ENCODE assay signal across 1 cellular context in genomic region chr5:179698935-179699639, GRCh38.
TF ChIP-seq lines count a peak whose summit lies in the region.

Gene CANX (plus strand): TSS chr5:179698967. CDS start chr5:179705682, 6,715 bp downstream.

TF ChIP-seq in HepG2, 621 proteins besides CTCF, POLR2A, EP300 and RAD21 (continued from another document and continues in another):
- no peak for TF ChIP-seq ZFP90 (CRISPR knock-in tag; IDR thresholded peaks at IDR 0.05; ENCODE audit: borderline replicate concordance)
- no peak for TF ChIP-seq SIN3B (IDR thresholded peaks at IDR 0.05; ENCODE audit: low read length)
- TF ChIP-seq TEAD2 (CRISPR knock-in tag; IDR thresholded peaks at IDR 0.05): no peak
- TF ChIP-seq IRF9 (CRISPR knock-in tag; IDR thresholded peaks at IDR 0.05; ENCODE audit: borderline replicate concordance): no peak; the same call in 1 of the 2 replicates
- TF ChIP-seq TMF1 (CRISPR knock-in tag; IDR thresholded peaks at IDR 0.05; ENCODE audit: low read depth): peak; percentile 57; the same call in 1 of the 2 replicates
- TF ChIP-seq, protein P1, sequence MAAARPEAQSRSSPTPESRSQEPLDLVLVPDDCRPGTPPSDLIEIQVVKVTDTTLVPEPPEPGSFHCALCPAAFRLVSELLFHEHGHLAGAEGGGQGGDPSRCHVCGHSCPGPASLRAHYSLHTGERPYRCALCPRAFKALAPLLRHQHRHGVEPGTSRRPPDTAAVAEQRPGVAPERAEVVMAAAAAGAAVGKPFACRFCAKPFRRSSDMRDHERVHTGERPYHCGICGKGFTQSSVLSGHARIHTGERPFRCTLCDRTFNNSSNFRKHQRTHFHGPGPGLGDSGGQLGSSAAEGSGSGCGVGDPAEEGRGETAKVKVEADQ (CRISPR knock-in tag; IDR thresholded peaks at IDR 0.05; ENCODE audit: borderline replicate concordance): no peak
- TF ChIP-seq ZNF276 (CRISPR knock-in tag; IDR thresholded peaks at IDR 0.05; ENCODE audit: low read depth): no peak
- peak; percentile 58; the same call in 1 of the 2 replicates for TF ChIP-seq GABPB1 (CRISPR knock-in tag; IDR thresholded peaks at IDR 0.05)
- TF ChIP-seq, protein P2, sequence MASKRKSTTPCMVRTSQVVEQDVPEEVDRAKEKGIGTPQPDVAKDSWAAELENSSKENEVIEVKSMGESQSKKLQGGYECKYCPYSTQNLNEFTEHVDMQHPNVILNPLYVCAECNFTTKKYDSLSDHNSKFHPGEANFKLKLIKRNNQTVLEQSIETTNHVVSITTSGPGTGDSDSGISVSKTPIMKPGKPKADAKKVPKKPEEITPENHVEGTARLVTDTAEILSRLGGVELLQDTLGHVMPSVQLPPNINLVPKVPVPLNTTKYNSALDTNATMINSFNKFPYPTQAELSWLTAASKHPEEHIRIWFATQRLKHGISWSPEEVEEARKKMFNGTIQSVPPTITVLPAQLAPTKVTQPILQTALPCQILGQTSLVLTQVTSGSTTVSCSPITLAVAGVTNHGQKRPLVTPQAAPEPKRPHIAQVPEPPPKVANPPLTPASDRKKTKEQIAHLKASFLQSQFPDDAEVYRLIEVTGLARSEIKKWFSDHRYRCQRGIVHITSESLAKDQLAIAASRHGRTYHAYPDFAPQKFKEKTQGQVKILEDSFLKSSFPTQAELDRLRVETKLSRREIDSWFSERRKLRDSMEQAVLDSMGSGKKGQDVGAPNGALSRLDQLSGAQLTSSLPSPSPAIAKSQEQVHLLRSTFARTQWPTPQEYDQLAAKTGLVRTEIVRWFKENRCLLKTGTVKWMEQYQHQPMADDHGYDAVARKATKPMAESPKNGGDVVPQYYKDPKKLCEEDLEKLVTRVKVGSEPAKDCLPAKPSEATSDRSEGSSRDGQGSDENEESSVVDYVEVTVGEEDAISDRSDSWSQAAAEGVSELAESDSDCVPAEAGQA (IDR thresholded peaks at IDR 0.05; ENCODE audit: low read depth): no peak
- TF ChIP-seq, protein P2 (CRISPR knock-in tag; IDR thresholded peaks at IDR 0.05; ENCODE audit: borderline replicate concordance): no peak
- TF ChIP-seq RXRB (CRISPR knock-in tag; IDR thresholded peaks at IDR 0.05; ENCODE audit: borderline replicate concordance): no peak
- TF ChIP-seq ZMAT3 (CRISPR knock-in tag; conservative IDR thresholded peaks at IDR 0.05): no peak
- peak; percentile 71; the same call in 1 of the 2 replicates for TF ChIP-seq NFAT5 (CRISPR knock-in tag; IDR thresholded peaks at IDR 0.05)
- TF ChIP-seq ZIK1 (CRISPR knock-in tag; IDR thresholded peaks at IDR 0.05; ENCODE audit: borderline replicate concordance, low read depth): peak; percentile 62; the same call in 1 of the 2 replicates
- TF ChIP-seq CEBPG (CRISPR knock-in tag; IDR thresholded peaks at IDR 0.05): no peak
- no peak for TF ChIP-seq ZKSCAN8 (CRISPR knock-in tag; IDR thresholded peaks at IDR 0.05; ENCODE audit: borderline replicate concordance)
- TF ChIP-seq ZNF138 (CRISPR knock-in tag; IDR thresholded peaks at IDR 0.05; ENCODE audit: low read depth): no peak; the same call in 1 of the 2 replicates
- TF ChIP-seq NFATC3 (CRISPR knock-in tag; IDR thresholded peaks at IDR 0.05): no peak
- no peak; the same call in 1 of the 2 replicates for TF ChIP-seq TFAP4 (IDR thresholded peaks at IDR 0.05; ENCODE audit: borderline replicate concordance, low read depth)
- TF ChIP-seq ZSCAN21 (CRISPR knock-in tag; IDR thresholded peaks at IDR 0.05; ENCODE audit: borderline replicate concordance): peak; percentile 58; the same call in 1 of the 2 replicates
- TF ChIP-seq SOX13 (IDR thresholded peaks at IDR 0.05): no peak
- TF ChIP-seq SOX13 (CRISPR knock-in tag; conservative IDR thresholded peaks at IDR 0.05 in 1 of 2, IDR thresholded peaks at IDR 0.05 in 1 of 2): 0 out of 4 replicates have a peak, but pooled peaks of 1 of the 2 experiments have one; percentile 24
- TF ChIP-seq MEF2D (CRISPR knock-in tag; IDR thresholded peaks at IDR 0.05): no peak
- TF ChIP-seq, protein P3, sequence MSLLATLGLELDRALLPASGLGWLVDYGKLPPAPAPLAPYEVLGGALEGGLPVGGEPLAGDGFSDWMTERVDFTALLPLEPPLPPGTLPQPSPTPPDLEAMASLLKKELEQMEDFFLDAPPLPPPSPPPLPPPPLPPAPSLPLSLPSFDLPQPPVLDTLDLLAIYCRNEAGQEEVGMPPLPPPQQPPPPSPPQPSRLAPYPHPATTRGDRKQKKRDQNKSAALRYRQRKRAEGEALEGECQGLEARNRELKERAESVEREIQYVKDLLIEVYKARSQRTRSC (CRISPR knock-in tag; IDR thresholded peaks at IDR 0.05; ENCODE audit: low read depth): no peak
- TF ChIP-seq, protein P4, sequence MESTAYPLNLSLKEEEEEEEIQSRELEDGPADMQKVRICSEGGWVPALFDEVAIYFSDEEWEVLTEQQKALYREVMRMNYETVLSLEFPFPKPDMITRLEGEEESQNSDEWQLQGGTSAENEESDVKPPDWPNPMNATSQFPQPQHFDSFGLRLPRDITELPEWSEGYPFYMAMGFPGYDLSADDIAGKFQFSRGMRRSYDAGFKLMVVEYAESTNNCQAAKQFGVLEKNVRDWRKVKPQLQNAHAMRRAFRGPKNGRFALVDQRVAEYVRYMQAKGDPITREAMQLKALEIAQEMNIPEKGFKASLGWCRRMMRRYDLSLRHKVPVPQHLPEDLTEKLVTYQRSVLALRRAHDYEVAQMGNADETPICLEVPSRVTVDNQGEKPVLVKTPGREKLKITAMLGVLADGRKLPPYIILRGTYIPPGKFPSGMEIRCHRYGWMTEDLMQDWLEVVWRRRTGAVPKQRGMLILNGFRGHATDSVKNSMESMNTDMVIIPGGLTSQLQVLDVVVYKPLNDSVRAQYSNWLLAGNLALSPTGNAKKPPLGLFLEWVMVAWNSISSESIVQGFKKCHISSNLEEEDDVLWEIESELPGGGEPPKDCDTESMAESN (CRISPR knock-in tag; conservative IDR thresholded peaks at IDR 0.05): no peak; the same call in 1 of the 2 replicates
- TF ChIP-seq SRF (IDR thresholded peaks at IDR 0.05; ENCODE audit: low read depth, low read length): no peak
- TF ChIP-seq ZNF317 (CRISPR knock-in tag; IDR thresholded peaks at IDR 0.05): no peak
- no peak for TF ChIP-seq ZNF780A (CRISPR knock-in tag; IDR thresholded peaks at IDR 0.05)
- TF ChIP-seq ZNF558 (CRISPR knock-in tag; IDR thresholded peaks at IDR 0.05; ENCODE audit: borderline replicate concordance): 0 out of 2 replicates have a peak, but pooled peaks have one; percentile 57
- peak; percentile 90 for TF ChIP-seq ZNF329 (CRISPR knock-in tag; IDR thresholded peaks at IDR 0.05; ENCODE audit: low read depth)
- no peak for TF ChIP-seq ZNF619 (CRISPR knock-in tag; IDR thresholded peaks at IDR 0.05)
- TF ChIP-seq ZNF264 (CRISPR knock-in tag; IDR thresholded peaks at IDR 0.05): no peak
- TF ChIP-seq NFRKB (IDR thresholded peaks at IDR 0.05): no peak
- no peak for TF ChIP-seq CC2D1A (CRISPR knock-in tag; IDR thresholded peaks at IDR 0.05)
- no peak for TF ChIP-seq ZNF101 (CRISPR knock-in tag; IDR thresholded peaks at IDR 0.05; ENCODE audit: borderline replicate concordance, low read depth)
- TF ChIP-seq NAIF1 (CRISPR knock-in tag; IDR thresholded peaks at IDR 0.05; ENCODE audit: borderline replicate concordance): 0 out of 2 replicates have a peak, but pooled peaks have one; percentile 83
- no peak for TF ChIP-seq JUNB (CRISPR knock-in tag; IDR thresholded peaks at IDR 0.05; ENCODE audit: borderline replicate concordance)
- no peak; the same call in 1 of the 2 replicates for TF ChIP-seq SP5 (CRISPR knock-in tag; IDR thresholded peaks at IDR 0.05; ENCODE audit: borderline replicate concordance, low read depth)
- TF ChIP-seq NR2F6 (IDR thresholded peaks at IDR 0.05): no peak
- TF ChIP-seq NR2F6 (CRISPR knock-in tag; IDR thresholded peaks at IDR 0.05): no peak
- no peak for TF ChIP-seq ZNF878 (CRISPR knock-in tag; IDR thresholded peaks at IDR 0.05)
- peak; percentile 41; the same call in 1 of the 2 replicates for TF ChIP-seq GPN1 (CRISPR knock-in tag; IDR thresholded peaks at IDR 0.05; ENCODE audit: borderline replicate concordance)
- TF ChIP-seq ZKSCAN5 (CRISPR knock-in tag; IDR thresholded peaks at IDR 0.05): no peak
- TF ChIP-seq FOXC1 (CRISPR knock-in tag; IDR thresholded peaks at IDR 0.05; ENCODE audit: borderline replicate concordance): peak; percentile 88
- TF ChIP-seq, protein P5, sequence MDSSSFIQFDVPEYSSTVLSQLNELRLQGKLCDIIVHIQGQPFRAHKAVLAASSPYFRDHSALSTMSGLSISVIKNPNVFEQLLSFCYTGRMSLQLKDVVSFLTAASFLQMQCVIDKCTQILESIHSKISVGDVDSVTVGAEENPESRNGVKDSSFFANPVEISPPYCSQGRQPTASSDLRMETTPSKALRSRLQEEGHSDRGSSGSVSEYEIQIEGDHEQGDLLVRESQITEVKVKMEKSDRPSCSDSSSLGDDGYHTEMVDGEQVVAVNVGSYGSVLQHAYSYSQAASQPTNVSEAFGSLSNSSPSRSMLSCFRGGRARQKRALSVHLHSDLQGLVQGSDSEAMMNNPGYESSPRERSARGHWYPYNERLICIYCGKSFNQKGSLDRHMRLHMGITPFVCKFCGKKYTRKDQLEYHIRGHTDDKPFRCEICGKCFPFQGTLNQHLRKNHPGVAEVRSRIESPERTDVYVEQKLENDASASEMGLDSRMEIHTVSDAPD (CRISPR knock-in tag; IDR thresholded peaks at IDR 0.05): no peak
